ENCODE assay signal across 21 cellular contexts in genomic region chr11:117678651-117679407, GRCh38.
DNase-seq lines count a peak whose midpoint lies in the region; ATAC-seq and TF ChIP-seq lines count a peak whose summit lies in the region.
"Had no signal": no experiment of that assay in that cellular context is flagged by ENCODE, and none has a peak within 500 bp of the region (broad histone marks: within the 10 kb centered on the region; RNA-seq: fewer than 3 reads in every experiment).

No MANE protein-coding gene starts in this region.

- peak; percentile 38 for ATAC-seq in WTC11
- ATAC-seq: activated CD8-positive, alpha-beta T cell treated with anti-CD3 and anti-CD28 coated beads, Interleukin-2, amount 10 ng/mL, durations not matched to agents 7 days and 5 days had no signal

- no peak for TF ChIP-seq CTCF in WTC11 (IDR thresholded peaks at IDR 0.05)

- H3K27me3 Mint-ChIP-seq in WTC11 (ENCODE audit: low read depth), result peaks cover 7% of the 10 kb centered on the region

- no peak overlapping the region for H3K27ac Mint-ChIP-seq in WTC11
- H3K27ac Mint-ChIP-seq: activated CD8-positive, alpha-beta T cell treated with anti-CD3 and anti-CD28 coated beads, Interleukin-2, amount 10 ng/mL, durations not matched to agents 7 days and 5 days; activated T-helper 1 cell treated with anti-CD3 and anti-CD28 coated beads, Interleukin-12 subunit alpha, Interleukin-12 subunit beta, Interleukin-2, Interleukin-4 antibody, amounts not matched to agents 30 ng/mL and 10 ng/mL and 1 ng/mL, durations not matched to agents 14 hours and 24 hours and 36 hours; B cell; H9; type B pancreatic cell had no signal

- H3K4me3 ChIP-seq in H7 (ENCODE audit: insufficient read depth, low read depth, low read length), result no peak overlapping the region
- H3K4me3 ChIP-seq: heart right ventricle had no signal

- CTCF ChIA-PET in WTC11 (lab: Charles Lee), result interaction anchor here (0.8 to 1.6 kb wide), 6 partner anchors 24 to 253 kb away, joined by 3 to 5 read pairs (median 3); no protein-coding TSS in a partner anchor

- H3K27me3 ChIP-seq in H7 (ENCODE audit: control insufficient read depth, insufficient read depth, low read length), result no peaks in the 10 kb centered on the region; the same call in 1 of the 2 replicates

- no peaks in the 10 kb centered on the region for H3K9me3 Mint-ChIP-seq in WTC11
- H3K9me3 Mint-ChIP-seq: activated T-helper 1 cell treated with anti-CD3 and anti-CD28 coated beads, Interleukin-12 subunit alpha, Interleukin-12 subunit beta, Interleukin-2, Interleukin-4 antibody, amounts not matched to agents 30 ng/mL and 10 ng/mL and 1 ng/mL, durations not matched to agents 14 hours and 24 hours and 36 hours; H9; type B pancreatic cell had no signal

- DNase-seq in H7 (peak; percentile 52), WTC11 (ENCODE audit: low spot score) (no peak), inferior parietal cortex (ENCODE audit: extremely low spot score) (peak; percentile 72), putamen (ENCODE audit: low spot score) (peak; percentile 85), COLO668 (lab: John Stamatoyannopoulos, UW; ENCODE audit: unreplicated experiment) (no peak), DMS79 (lab: John Stamatoyannopoulos, UW) (no peak)
- DNase-seq in activated CD4-positive, alpha-beta T cell treated with anti-CD3 and anti-CD28 coated beads, Interleukin-2, amount 50 U/mL, for 48 hours, result no peak
- DNase-seq in activated naive CD4-positive, alpha-beta T cell (lab: John Stamatoyannopoulos, UW), result no peak
- DNase-seq: activated CD8-positive, alpha-beta T cell treated with anti-CD3 and anti-CD28 coated beads, Interleukin-2, amount 10 ng/mL, durations not matched to agents 7 days and 5 days; central memory CD4-positive, alpha-beta T cell; DMS153; effector CD4-positive, alpha-beta T cell; H9; heart right ventricle; kidney; stimulated activated CD4-positive, alpha-beta T cell treated with anti-CD3 and anti-CD28 coated beads, Interleukin-12 subunit alpha, Interleukin-12 subunit beta, amount 100 ng/mL, for 4 hours; stimulated activated naive CD4-positive, alpha-beta T cell treated with Interleukin-2 at 50 U/mL for 16 hours; WERI-Rb-1 had no signal

- POLR2A ChIA-PET in WTC11 (lab: Charles Lee), result no interaction called here

- H3K4me1 Mint-ChIP-seq in WTC11, result peaks cover 45% of the 10 kb centered on the region
- H3K4me1 Mint-ChIP-seq: B cell had no signal

- H3K36me3 Mint-ChIP-seq in WTC11, result no peaks in the 10 kb centered on the region
- H3K36me3 Mint-ChIP-seq: type B pancreatic cell had no signal

- H3K36me3 ChIP-seq in H7 (replicated peaks; ENCODE audit: control insufficient read depth, insufficient read depth, low read length), result no peaks in the 10 kb centered on the region
- H3K36me3 ChIP-seq: heart right ventricle, WERI-Rb-1 had no signal

- H3K4me3 Mint-ChIP-seq in WTC11, result no peak overlapping the region
- H3K4me3 Mint-ChIP-seq: activated CD8-positive, alpha-beta T cell treated with anti-CD3 and anti-CD28 coated beads, Interleukin-2, amount 10 ng/mL, durations not matched to agents 7 days and 5 days; activated T-helper 1 cell treated with anti-CD3 and anti-CD28 coated beads, Interleukin-12 subunit alpha, Interleukin-12 subunit beta, Interleukin-2, Interleukin-4 antibody, amounts not matched to agents 30 ng/mL and 10 ng/mL and 1 ng/mL, durations not matched to agents 14 hours and 24 hours and 36 hours; B cell; type B pancreatic cell had no signal

TF ChIP-seq in WTC11, 78 proteins besides CTCF, POLR2A, EP300 and RAD21:
- TF ChIP-seq TEAD4 (CRISPR knock-in tag; IDR thresholded peaks at IDR 0.05) (no peak), STAT6 (CRISPR knock-in tag; conservative IDR thresholded peaks at IDR 0.05; ENCODE audit: low read depth) (no peak), HMGA2 (CRISPR knock-in tag; IDR thresholded peaks at IDR 0.05) (no peak), RELA (CRISPR knock-in tag; IDR thresholded peaks at IDR 0.05; ENCODE audit: borderline replicate concordance) (no peak), NR3C1 (CRISPR knock-in tag; conservative IDR thresholded peaks at IDR 0.05; ENCODE audit: low read depth) (no peak)
- TF ChIP-seq, protein P1, sequence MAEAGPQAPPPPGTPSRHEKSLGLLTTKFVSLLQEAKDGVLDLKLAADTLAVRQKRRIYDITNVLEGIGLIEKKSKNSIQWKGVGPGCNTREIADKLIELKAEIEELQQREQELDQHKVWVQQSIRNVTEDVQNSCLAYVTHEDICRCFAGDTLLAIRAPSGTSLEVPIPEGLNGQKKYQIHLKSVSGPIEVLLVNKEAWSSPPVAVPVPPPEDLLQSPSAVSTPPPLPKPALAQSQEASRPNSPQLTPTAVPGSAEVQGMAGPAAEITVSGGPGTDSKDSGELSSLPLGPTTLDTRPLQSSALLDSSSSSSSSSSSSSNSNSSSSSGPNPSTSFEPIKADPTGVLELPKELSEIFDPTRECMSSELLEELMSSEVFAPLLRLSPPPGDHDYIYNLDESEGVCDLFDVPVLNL (CRISPR knock-in tag; IDR thresholded peaks at IDR 0.05; ENCODE audit: borderline replicate concordance, low read depth), result no peak
- TF ChIP-seq, protein P2, sequence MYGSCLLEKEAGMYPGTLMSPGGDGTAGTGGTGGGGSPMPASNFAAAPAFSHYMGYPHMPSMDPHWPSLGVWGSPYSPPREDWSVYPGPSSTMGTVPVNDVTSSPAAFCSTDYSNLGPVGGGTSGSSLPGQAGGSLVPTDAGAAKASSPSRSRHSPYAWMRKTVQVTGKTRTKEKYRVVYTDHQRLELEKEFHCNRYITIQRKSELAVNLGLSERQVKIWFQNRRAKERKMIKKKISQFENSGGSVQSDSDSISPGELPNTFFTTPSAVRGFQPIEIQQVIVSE (CRISPR knock-in tag; IDR thresholded peaks at IDR 0.05; ENCODE audit: borderline replicate concordance), result no peak
- TF ChIP-seq, protein P3, sequence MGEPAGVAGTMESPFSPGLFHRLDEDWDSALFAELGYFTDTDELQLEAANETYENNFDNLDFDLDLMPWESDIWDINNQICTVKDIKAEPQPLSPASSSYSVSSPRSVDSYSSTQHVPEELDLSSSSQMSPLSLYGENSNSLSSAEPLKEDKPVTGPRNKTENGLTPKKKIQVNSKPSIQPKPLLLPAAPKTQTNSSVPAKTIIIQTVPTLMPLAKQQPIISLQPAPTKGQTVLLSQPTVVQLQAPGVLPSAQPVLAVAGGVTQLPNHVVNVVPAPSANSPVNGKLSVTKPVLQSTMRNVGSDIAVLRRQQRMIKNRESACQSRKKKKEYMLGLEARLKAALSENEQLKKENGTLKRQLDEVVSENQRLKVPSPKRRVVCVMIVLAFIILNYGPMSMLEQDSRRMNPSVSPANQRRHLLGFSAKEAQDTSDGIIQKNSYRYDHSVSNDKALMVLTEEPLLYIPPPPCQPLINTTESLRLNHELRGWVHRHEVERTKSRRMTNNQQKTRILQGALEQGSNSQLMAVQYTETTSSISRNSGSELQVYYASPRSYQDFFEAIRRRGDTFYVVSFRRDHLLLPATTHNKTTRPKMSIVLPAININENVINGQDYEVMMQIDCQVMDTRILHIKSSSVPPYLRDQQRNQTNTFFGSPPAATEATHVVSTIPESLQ (CRISPR knock-in tag; IDR thresholded peaks at IDR 0.05), result no peak
- TF ChIP-seq, protein P4, sequence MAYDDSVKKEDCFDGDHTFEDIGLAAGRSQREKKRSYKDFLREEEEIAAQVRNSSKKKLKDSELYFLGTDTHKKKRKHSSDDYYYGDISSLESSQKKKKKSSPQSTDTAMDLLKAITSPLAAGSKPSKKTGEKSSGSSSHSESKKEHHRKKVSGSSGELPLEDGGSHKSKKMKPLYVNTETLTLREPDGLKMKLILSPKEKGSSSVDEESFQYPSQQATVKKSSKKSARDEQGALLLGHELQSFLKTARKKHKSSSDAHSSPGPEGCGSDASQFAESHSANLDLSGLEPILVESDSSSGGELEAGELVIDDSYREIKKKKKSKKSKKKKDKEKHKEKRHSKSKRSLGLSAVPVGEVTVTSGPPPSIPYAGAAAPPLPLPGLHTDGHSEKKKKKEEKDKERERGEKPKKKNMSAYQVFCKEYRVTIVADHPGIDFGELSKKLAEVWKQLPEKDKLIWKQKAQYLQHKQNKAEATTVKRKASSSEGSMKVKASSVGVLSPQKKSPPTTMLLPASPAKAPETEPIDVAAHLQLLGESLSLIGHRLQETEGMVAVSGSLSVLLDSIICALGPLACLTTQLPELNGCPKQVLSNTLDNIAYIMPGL (CRISPR knock-in tag; IDR thresholded peaks at IDR 0.05), result no peak

Comparison
In these comparisons a context has a peak if more than half of its experiments do, and no peak if none do; other contexts are left out.
1. DNase-seq: peak in H7 (single experiment), inferior parietal cortex (single experiment) and putamen (single experiment); none in WTC11 (single experiment), activated CD4-positive, alpha-beta T cell treated with anti-CD3 and anti-CD28 coated beads, Interleukin-2, amount 50 U/mL, for 48 hours (0 of 2), COLO668 (single experiment), DMS79 (single experiment) and activated naive CD4-positive, alpha-beta T cell (0 of 4).